12 cellular contexts compared by ENCODE assay signal in the genomic region with DNA sequence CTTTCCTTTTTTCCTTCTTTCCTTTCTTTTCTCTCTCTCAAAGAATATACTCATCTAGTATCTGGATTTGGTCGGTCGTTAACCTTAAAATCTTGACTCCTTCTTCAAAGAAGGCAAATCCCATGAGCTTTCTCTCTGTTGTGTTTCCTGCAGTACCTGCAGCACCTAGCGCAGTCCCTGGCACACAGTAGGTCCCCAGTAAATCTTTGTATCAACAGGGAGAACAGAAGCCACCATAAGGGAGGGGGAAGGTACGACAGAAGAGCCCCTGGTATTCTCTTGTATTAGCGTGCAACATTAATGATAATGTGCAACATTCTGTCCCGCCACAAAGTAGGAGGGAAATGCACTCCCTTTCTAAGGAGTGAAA.
DNase-seq lines count a peak whose midpoint lies in the region; ATAC-seq and TF ChIP-seq lines count a peak whose summit lies in the region.
"Had no signal": no experiment of that assay in that cellular context is flagged by ENCODE, and none has a peak within 500 bp of the region (broad histone marks: within the 10 kb centered on the region; RNA-seq: fewer than 3 reads in every experiment).

No MANE protein-coding gene starts in this region.

- H3K9me3 Mint-ChIP-seq in brain, result peaks cover 0 to 9% (median 0%) of the 10 kb centered on the region in 5 experiments
- H3K9me3 Mint-ChIP-seq in stimulated activated memory B cell treated with anti-CD40 and anti-IgM and Interleukin-4, amounts not matched to agents 10 μg/mL and 1 μg/mL and 100 μg/mL, for 72 hours, result no peaks in the 10 kb centered on the region
- peaks cover 0 to 5% (median 0%) of the 10 kb centered on the region in 9 donors for H3K9me3 Mint-ChIP-seq in naive thymus-derived CD8-positive, alpha-beta T cell
- H3K9me3 Mint-ChIP-seq: activated naive CD8-positive, alpha-beta T cell treated with anti-CD3 and anti-CD28 coated beads, Interleukin-2, amount 10 ng/mL, durations not matched to agents 7 days and 5 days had no signal

- H3K27ac Mint-ChIP-seq in brain, result peak overlapping the region in 1 of 5 experiments; percentile 41
- H3K27ac Mint-ChIP-seq in stimulated activated memory B cell treated with anti-CD40 and anti-IgM and Interleukin-4, amounts not matched to agents 10 μg/mL and 1 μg/mL and 100 μg/mL, for 72 hours, result peak overlapping the region; percentile 51
- H3K27ac Mint-ChIP-seq in naive thymus-derived CD8-positive, alpha-beta T cell, result no peak overlapping the region
- H3K27ac Mint-ChIP-seq: activated CD8-positive, alpha-beta T cell treated with anti-CD3 and anti-CD28 coated beads, Interleukin-2, amount 10 ng/mL, durations not matched to agents 7 days and 5 days; activated naive CD8-positive, alpha-beta T cell treated with anti-CD3 and anti-CD28 coated beads, Interleukin-2, amount 10 ng/mL, durations not matched to agents 7 days and 5 days had no signal

- H3K27me3 Mint-ChIP-seq in brain, result peaks cover 8% of the 10 kb centered on the region
- no peaks in the 10 kb centered on the region for H3K27me3 Mint-ChIP-seq in stimulated activated memory B cell treated with anti-CD40 and anti-IgM and Interleukin-4, amounts not matched to agents 10 μg/mL and 1 μg/mL and 100 μg/mL, for 72 hours
- peaks cover 3 to 24% (median 10%) of the 10 kb centered on the region in 5 donors for H3K27me3 Mint-ChIP-seq in naive thymus-derived CD8-positive, alpha-beta T cell

- peak overlapping the region; percentile 79 for H3K27ac ChIP-seq in lower lobe of right lung

- no peaks in the 10 kb centered on the region for H3K36me3 Mint-ChIP-seq in brain
- no peaks in the 10 kb centered on the region for H3K36me3 Mint-ChIP-seq in stimulated activated memory B cell treated with anti-CD40 and anti-IgM and Interleukin-4, amounts not matched to agents 10 μg/mL and 1 μg/mL and 100 μg/mL, for 72 hours
- H3K36me3 Mint-ChIP-seq in naive thymus-derived CD8-positive, alpha-beta T cell, result peaks cover 0 to 6% (median 0%) of the 10 kb centered on the region in 3 donors
- H3K36me3 Mint-ChIP-seq: activated naive CD8-positive, alpha-beta T cell treated with anti-CD3 and anti-CD28 coated beads, Interleukin-2, amount 10 ng/mL, durations not matched to agents 7 days and 5 days had no signal

- peaks cover 26% of the 10 kb centered on the region for H3K27me3 ChIP-seq in H7 (ENCODE audit: control insufficient read depth, insufficient read depth, low read length)
- no peaks in the 10 kb centered on the region for H3K27me3 ChIP-seq in lower lobe of right lung (ENCODE audit: low read depth)

- H3K36me3 ChIP-seq in H7 (replicated peaks; ENCODE audit: control insufficient read depth, insufficient read depth, low read length) (no peaks in the 10 kb centered on the region), lower lobe of right lung (no peaks in the 10 kb centered on the region)

- ATAC-seq in lower lobe of right lung (no peak), GM21717 (IDR thresholded peaks at IDR 0.05; ENCODE audit: unreplicated experiment) (no peak), HG03139 (IDR thresholded peaks at IDR 0.05; ENCODE audit: unreplicated experiment) (no peak)
- no peak for ATAC-seq in stimulated activated memory B cell treated with anti-CD40 and anti-IgM and Interleukin-4, amounts not matched to agents 10 μg/mL and 1 μg/mL and 100 μg/mL, for 72 hours
- no peak for ATAC-seq in naive thymus-derived CD8-positive, alpha-beta T cell

- H3K4me3 Mint-ChIP-seq in brain, result peak overlapping the region; percentile 50 to 79 (median 67)
- H3K4me3 Mint-ChIP-seq in stimulated activated memory B cell treated with anti-CD40 and anti-IgM and Interleukin-4, amounts not matched to agents 10 μg/mL and 1 μg/mL and 100 μg/mL, for 72 hours, result peak overlapping the region; percentile 82
- peak overlapping the region in 2 of 10 donors; percentile 16 to 44 for H3K4me3 Mint-ChIP-seq in naive thymus-derived CD8-positive, alpha-beta T cell
- H3K4me3 Mint-ChIP-seq: activated CD8-positive, alpha-beta T cell treated with anti-CD3 and anti-CD28 coated beads, Interleukin-2, amount 10 ng/mL, durations not matched to agents 7 days and 5 days; activated naive CD8-positive, alpha-beta T cell treated with anti-CD3 and anti-CD28 coated beads, Interleukin-2, amount 10 ng/mL, durations not matched to agents 7 days and 5 days had no signal

- TF ChIP-seq CTCF in brain (conservative IDR thresholded peaks at IDR 0.05), result no peak
- no peak for TF ChIP-seq CTCF in lower lobe of right lung (IDR thresholded peaks at IDR 0.05)

- POLR2A ChIA-PET in naive thymus-derived CD8-positive, alpha-beta T cell (lab: Charles Lee), result no interaction called here

- no peaks in the 10 kb centered on the region for H3K9me3 ChIP-seq in lower lobe of right lung

- H3K4me1 ChIP-seq in lower lobe of right lung, result peaks cover 13% of the 10 kb centered on the region

- intact Hi-C loops in lower lobe of right lung (cut with DNase I), result no loop called here

- H3K4me3 ChIP-seq in H7 (ENCODE audit: insufficient read depth, low read depth, low read length) (peak overlapping the region; percentile 64), lower lobe of right lung (peak overlapping the region; percentile 53)

- DNase-seq in H7 (no peak), lower lobe of right lung (no peak), HPDE6-E6E7 (ENCODE audit: extremely low spot score) (no peak)
- no peak for DNase-seq in naive thymus-derived CD8-positive, alpha-beta T cell
- DNase-seq: activated CD8-positive, alpha-beta T cell treated with anti-CD3 and anti-CD28 coated beads, Interleukin-2, amount 10 ng/mL, durations not matched to agents 7 days and 5 days; activated naive CD8-positive, alpha-beta T cell treated with anti-CD3 and anti-CD28 coated beads, Interleukin-2, amount 10 ng/mL, durations not matched to agents 7 days and 5 days; NCI-H524 treated with DMSO at 0.1 percent for 48 hours; stimulated activated CD4-positive, alpha-beta T cell treated with anti-CD3 and anti-CD28 coated beads, Interleukin-4, amount 100 ng/mL, for 24 hours had no signal

- peaks cover 14% of the 10 kb centered on the region for H3K4me1 Mint-ChIP-seq in brain
- peaks cover 34% of the 10 kb centered on the region for H3K4me1 Mint-ChIP-seq in stimulated activated memory B cell treated with anti-CD40 and anti-IgM and Interleukin-4, amounts not matched to agents 10 μg/mL and 1 μg/mL and 100 μg/mL, for 72 hours
- peaks cover 0 to 3% (median 0%) of the 10 kb centered on the region in 4 donors for H3K4me1 Mint-ChIP-seq in naive thymus-derived CD8-positive, alpha-beta T cell
